8 cellular contexts compared by ENCODE assay signal in genomic region chr17:17641621-17642409, GRCh38. TPM values are rescaled to one million over a fixed set of nuclear protein-coding genes. Genes with fewer than 3 reads are reported as not detected.
DNase-seq lines count a peak whose midpoint lies in the region; ATAC-seq, FAIRE-seq and TF ChIP-seq lines count a peak whose summit lies in the region.

No MANE protein-coding gene starts in this region.

- H3K9me3 Mint-ChIP-seq in CD8-positive, alpha-beta memory T cell: no peaks in the 10 kb centered on the region
- H3K9me3 Mint-ChIP-seq in mesothelial cell of epicardium: peaks cover 7% of the 10 kb centered on the region

- H4K20me1 ChIP-seq in endothelial cell of umbilical vein (replicated peaks; ENCODE audit: control insufficient read depth, extremely low read depth, insufficient read depth, low read length): no peaks in the 10 kb centered on the region

- no peak overlapping the region for H3K4me3 Mint-ChIP-seq in CD8-positive, alpha-beta memory T cell
- H3K4me3 Mint-ChIP-seq in mesothelial cell of epicardium: no peak overlapping the region

- BruUV-seq in endothelial cell of umbilical vein (replicated peaks; lab: Mats Ljungman, UMichigan): no TSS peak

- peak overlapping the region in 1 of 8 donors; percentile 5 for H3K27ac Mint-ChIP-seq in CD8-positive, alpha-beta memory T cell
- H3K27ac Mint-ChIP-seq in mesothelial cell of epicardium: no peak overlapping the region

- H3K36me3 ChIP-seq in CD8-positive, alpha-beta memory T cell (ENCODE audit: insufficient read depth, low read length): no peaks in the 10 kb centered on the region
- H3K36me3 ChIP-seq in endothelial cell of umbilical vein (ENCODE audit: control insufficient read depth in 2 of 2, extremely low read depth in 1 of 2, insufficient read depth in 2 of 2, low read length in 2 of 2): no peaks in the 10 kb centered on the region

- POLR2A ChIA-PET in CD8-positive, alpha-beta memory T cell (lab: Charles Lee): interaction anchor here (1.5 kb wide), 1 partner anchor 145 kb away, joined by 5 read pairs; no protein-coding TSS in a partner anchor
- POLR2A ChIA-PET in endothelial cell of umbilical vein (lab: Charles Lee): interaction anchor here (0.6 kb wide), 1 partner anchor 145 kb away, joined by 3 read pairs; the partner anchor contains the start of gene RASD1

- H3K4me1 ChIP-seq in CD8-positive, alpha-beta memory T cell (ENCODE audit: insufficient read depth, low read length): no peaks in the 10 kb centered on the region
- H3K4me1 ChIP-seq in endothelial cell of umbilical vein (ENCODE audit: control insufficient read depth, extremely low read depth, insufficient read depth, low read length): no peaks in the 10 kb centered on the region

- peaks cover 0 to 3% (median 2%) of the 10 kb centered on the region in 3 donors for H3K4me1 Mint-ChIP-seq in CD8-positive, alpha-beta memory T cell
- H3K4me1 Mint-ChIP-seq in mesothelial cell of epicardium: peaks cover 4% of the 10 kb centered on the region

- no peak overlapping the region for H2AFZ ChIP-seq in endothelial cell of umbilical vein (ENCODE audit: low read depth, low read length)

- dilution Hi-C loops in endothelial cell of umbilical vein (cut with MboI; ENCODE audit: extremely low pct_ligation_motif_present, low sequenced_read_pairs): no loop called here

- no peaks in the 10 kb centered on the region for H3K36me3 Mint-ChIP-seq in CD8-positive, alpha-beta memory T cell
- no peaks in the 10 kb centered on the region for H3K36me3 Mint-ChIP-seq in mesothelial cell of epicardium

- FAIRE-seq in HTR-8/SVneo (lab: Jason Lieb, UNC) (peak; percentile 94), endothelial cell of umbilical vein (lab: Jason Lieb, UNC) (peak; percentile 99)

- no peaks in the 10 kb centered on the region for H3K79me2 ChIP-seq in endothelial cell of umbilical vein (ENCODE audit: control insufficient read depth, insufficient read depth, low read length)

- peak; percentile 61 to 82 (median 71) for DNase-seq in CD8-positive, alpha-beta memory T cell
- DNase-seq in HTR-8/SVneo (ENCODE audit: insufficient read length, low spot score) (peak; percentile 92), NOMO-1 treated with DMSO at 0.1 percent for 48 hours (lab: John Stamatoyannopoulos, UW; ENCODE audit: unreplicated experiment) (peak; percentile 80), endothelial cell of umbilical vein (ENCODE audit: low read depth, low spot score) (peak; percentile 74), mesothelial cell of epicardium (ENCODE audit: low spot score in 2 of 2, unreplicated experiment in 2 of 2) (peak; percentile 69 to 88)
- peak; percentile 56 to 68 for DNase-seq in activated CD8-positive, alpha-beta memory T cell treated with anti-CD3 and anti-CD28 coated beads for 4 hours (ENCODE audit: low read depth in 2 of 2)
- peak; percentile 65 to 68 for DNase-seq in stimulated activated CD8-positive, alpha-beta memory T cell treated with anti-CD3 and anti-CD28 coated beads, Interleukin-2, amount 100 ng/mL, for 1 hour (ENCODE audit: low read depth in 2 of 2)

- H3K27me3 ChIP-seq in CD8-positive, alpha-beta memory T cell (ENCODE audit: insufficient read depth, low read length, poor library complexity, severe bottlenecking): no peaks in the 10 kb centered on the region
- no peaks in the 10 kb centered on the region for H3K27me3 ChIP-seq in endothelial cell of umbilical vein (ENCODE audit: control insufficient read depth in 2 of 2, insufficient read depth in 2 of 2, low read length in 2 of 2)

- no peaks in the 10 kb centered on the region for H3K9me3 ChIP-seq in CD8-positive, alpha-beta memory T cell (ENCODE audit: low read length)
- H3K9me3 ChIP-seq in endothelial cell of umbilical vein (replicated peaks; ENCODE audit: control insufficient read depth, insufficient read depth, low read length): no peaks in the 10 kb centered on the region

- peaks cover 5 to 14% of the 10 kb centered on the region in 2 donors for H3K27me3 Mint-ChIP-seq in CD8-positive, alpha-beta memory T cell
- peaks cover 2% of the 10 kb centered on the region for H3K27me3 Mint-ChIP-seq in mesothelial cell of epicardium (ENCODE audit: low read depth)

- no peak overlapping the region for H3K4me3 ChIP-seq in CD8-positive, alpha-beta memory T cell (ENCODE audit: low read length)
- no peak overlapping the region for H3K4me3 ChIP-seq in endothelial cell of umbilical vein (replicated peaks in 1 of 3; ENCODE audit: insufficient read depth in 1 of 3, low read depth in 1 of 3, low read length in 3 of 3)

- CTCF ChIA-PET in CD8-positive, alpha-beta memory T cell (lab: Charles Lee): interaction anchor here (0.8 to 5.9 kb wide), 19 partner anchors 9 to 292 kb away, joined by 3 to 71 read pairs (median 4); partner anchors contain the start of gene RASD1
- CTCF ChIA-PET in endothelial cell of umbilical vein (lab: Charles Lee): interaction anchor here (0.7 to 4.4 kb wide), 36 partner anchors 9 to 727 kb away, joined by 3 to 111 read pairs (median 4); partner anchors contain the start of gene RASD1

- H3K9ac ChIP-seq in endothelial cell of umbilical vein (replicated peaks; ENCODE audit: extremely low read depth, insufficient read depth, low read length): no peak overlapping the region

- no peaks in the 10 kb centered on the region for H3K9me1 ChIP-seq in endothelial cell of umbilical vein (replicated peaks; ENCODE audit: control insufficient read depth, extremely low read depth, insufficient read depth, low read length)

- no peak for TF ChIP-seq POLR2A in endothelial cell of umbilical vein (IDR thresholded peaks at IDR 0.05; ENCODE audit: low read depth, low read length)

- peak; percentile 82 to 85 for TF ChIP-seq CTCF in endothelial cell of umbilical vein (IDR thresholded peaks at IDR 0.05; ENCODE audit: extremely low read depth in 1 of 2, insufficient read depth in 1 of 2, low read depth in 1 of 2, low read length in 2 of 2)
- TF ChIP-seq CTCF in mesothelial cell of epicardium (IDR thresholded peaks at IDR 0.05; ENCODE audit: unreplicated experiment): peak; percentile 93

- intact Hi-C loops in endothelial cell of umbilical vein (cut with micrococcal nuclease): loop anchor here (1.0 to 5.0 kb wide), 4 partner anchors 29 to 286 kb away; no protein-coding TSS in a partner anchor

- ATAC-seq in GM21717 (IDR thresholded peaks at IDR 0.05; ENCODE audit: unreplicated experiment): no peak

- no peak overlapping the region for H3K4me2 ChIP-seq in endothelial cell of umbilical vein (ENCODE audit: insufficient read depth, low read length)

- no peak overlapping the region for H3K27ac ChIP-seq in CD8-positive, alpha-beta memory T cell (ENCODE audit: low read depth, low read length)
- H3K27ac ChIP-seq in endothelial cell of umbilical vein (ENCODE audit: insufficient read depth, low read depth, low read length): no peak overlapping the region

TF ChIP-seq in endothelial cell of umbilical vein, 7 proteins besides CTCF, POLR2A, EP300 and RAD21:
- no peak for TF ChIP-seq JUN (IDR thresholded peaks at IDR 0.05; ENCODE audit: borderline replicate concordance, insufficient read depth, insufficient read length, low read depth)
- TF ChIP-seq MYC (IDR thresholded peaks at IDR 0.05; ENCODE audit: low read depth, low read length): no peak
- TF ChIP-seq FOS (IDR thresholded peaks at IDR 0.05; ENCODE audit: borderline replicate concordance, insufficient read depth, low read length): no peak
- no peak for TF ChIP-seq MAX (IDR thresholded peaks at IDR 0.05; ENCODE audit: insufficient read depth, insufficient read length)
- TF ChIP-seq POLR2AphosphoS5 (IDR thresholded peaks at IDR 0.05; ENCODE audit: insufficient read depth, low read depth, low read length): no peak
- TF ChIP-seq EZH2 (IDR thresholded peaks at IDR 0.05; ENCODE audit: borderline replicate concordance, low read depth, low read length, severe bottlenecking): no peak
- no peak for TF ChIP-seq GATA2 (IDR thresholded peaks at IDR 0.05; ENCODE audit: insufficient read depth, insufficient read length, low read depth, low read length)

RNA-seq across cellular contexts. Expression of gene RAI1, which starts 39.4 kb away (rescaled TPM):
- 10 to 100 TPM; 19.7 to 20.2 TPM for total RNA-seq in CD8-positive, alpha-beta memory T cell
- polyA plus RNA-seq in CD8-positive, alpha-beta memory T cell: 5.6 TPM
- total RNA-seq in endothelial cell of umbilical vein (43.3 and 47.3 TPM in 2 replicates), mesothelial cell of epicardium (127 to 137 TPM (median 129 TPM) in 3 replicates)
- polyA plus RNA-seq in endothelial cell of umbilical vein: 7.4 and 7.8 TPM in 2 replicates
- 5.2 and 6.3 TPM in 2 replicates for polyA plus RNA-seq in endothelial cell of umbilical vein (2011; cell fraction: cytosol; rRNA removed)
- 17.5 and 19.2 TPM in 2 replicates for polyA plus RNA-seq in endothelial cell of umbilical vein (2011; cell fraction: nucleus; rRNA removed)
- 14.2 and 19.1 TPM in 2 replicates for polyA plus RNA-seq in endothelial cell of umbilical vein (2012)
- polyA minus RNA-seq in endothelial cell of umbilical vein: 8.2 and 14.0 TPM in 2 replicates
- 9.0 TPM for polyA minus RNA-seq in endothelial cell of umbilical vein (2011; cell fraction: cytosol; rRNA and poly(A)+ RNA removed)
- 17.7 and 21.7 TPM in 2 replicates for polyA minus RNA-seq in endothelial cell of umbilical vein (2011; cell fraction: nucleus; rRNA and poly(A)+ RNA removed)

RNA-seq across cellular contexts. Expression of gene PEMT, which starts 50.3 kb away (rescaled TPM):
- total RNA-seq in CD8-positive, alpha-beta memory T cell: 10 to 100 TPM; 31.9 to 42.1 TPM
- polyA plus RNA-seq in CD8-positive, alpha-beta memory T cell: 34.6 TPM
- total RNA-seq in endothelial cell of umbilical vein: 35.1 and 37.2 TPM in 2 replicates
- polyA plus RNA-seq in endothelial cell of umbilical vein: 58.4 and 72.7 TPM in 2 replicates
- 35.0 and 44.5 TPM in 2 replicates for polyA plus RNA-seq in endothelial cell of umbilical vein (2011; cell fraction: cytosol; rRNA removed)
- 12.7 and 16.6 TPM in 2 replicates for polyA plus RNA-seq in endothelial cell of umbilical vein (2011; cell fraction: nucleus; rRNA removed)
- polyA plus RNA-seq in endothelial cell of umbilical vein (2012): 23.1 and 29.0 TPM in 2 replicates
- polyA minus RNA-seq in endothelial cell of umbilical vein: 14.3 and 22.2 TPM in 2 replicates
- polyA minus RNA-seq in endothelial cell of umbilical vein (2011; cell fraction: cytosol; rRNA and poly(A)+ RNA removed): 32.9 TPM
- 5.3 and 5.8 TPM in 2 replicates for polyA minus RNA-seq in endothelial cell of umbilical vein (2011; cell fraction: nucleus; rRNA and poly(A)+ RNA removed)
- 37.0 to 41.9 TPM (median 37.5 TPM) in 3 replicates for total RNA-seq in mesothelial cell of epicardium
